11 cellular contexts compared by ENCODE assay signal in genomic region chr11:118263109-118263508, GRCh38. TPM values are rescaled to one million over a fixed set of nuclear protein-coding genes. Genes with fewer than 3 reads are reported as not detected.
A peak's percentile ranks its signal among the peaks of the same experiment; 100 is the strongest.
DNase-seq lines count a peak whose midpoint lies in the region; ATAC-seq and TF ChIP-seq lines count a peak whose summit lies in the region.
"Had no signal": no experiment of that assay in that cellular context is flagged by ENCODE, and none has a peak within 500 bp of the region (broad histone marks: within the 10 kb centered on the region; RNA-seq: fewer than 3 reads in every experiment).

No MANE protein-coding gene starts in this region.

- H3K4me1 Mint-ChIP-seq in activated naive CD4-positive, alpha-beta T cell treated with anti-CD3 and anti-CD28 coated beads, Interleukin-2, amount 50 U/mL, for 24 hours = peaks cover 49% of the 10 kb centered on the region
- peaks cover 56% of the 10 kb centered on the region for H3K4me1 Mint-ChIP-seq in activated naive CD8-positive, alpha-beta T cell treated with anti-CD3 and anti-CD28 coated beads, Interleukin-2, amount 10 ng/mL, durations not matched to agents 7 days and 5 days

- no peak for TF ChIP-seq CTCF in lower lobe of right lung (IDR thresholded peaks at IDR 0.05)
- TF ChIP-seq CTCF in upper lobe of left lung (IDR thresholded peaks at IDR 0.05) = no peak

- peak overlapping the region; percentile 95 for H3K4me3 Mint-ChIP-seq in activated naive CD4-positive, alpha-beta T cell treated with anti-CD3 and anti-CD28 coated beads, Interleukin-2, amount 50 U/mL, for 24 hours
- peak overlapping the region; percentile 90 for H3K4me3 Mint-ChIP-seq in activated naive CD8-positive, alpha-beta T cell treated with anti-CD3 and anti-CD28 coated beads, Interleukin-2, amount 10 ng/mL, durations not matched to agents 7 days and 5 days

- TF ChIP-seq EP300 in upper lobe of left lung (IDR thresholded peaks at IDR 0.05) = no peak

- H3K4me3 ChIP-seq in lower lobe of right lung (peak overlapping the region; percentile 54), upper lobe of left lung (peak overlapping the region in 3 of 4 donors; percentile 42 to 53 (median 43))
- H3K4me3 ChIP-seq: cardiac muscle cell had no signal

- H3K4me1 ChIP-seq in lower lobe of right lung = peaks cover 35% of the 10 kb centered on the region
- peaks cover 6 to 37% (median 18%) of the 10 kb centered on the region in 4 donors for H3K4me1 ChIP-seq in upper lobe of left lung

- 17 to 44% methylated on average over 4 of the region's 4 CpGs for WGBS in upper lobe of left lung, 2 donors

- H3K36me3 ChIP-seq in lower lobe of right lung (peaks cover 19% of the 10 kb centered on the region), upper lobe of left lung (peaks cover 0 to 19% (median 2%) of the 10 kb centered on the region in 4 donors)
- H3K36me3 ChIP-seq: cardiac muscle cell had no signal

- H3K36me3 Mint-ChIP-seq in activated naive CD4-positive, alpha-beta T cell treated with anti-CD3 and anti-CD28 coated beads, Interleukin-2, amount 50 U/mL, for 24 hours = peaks cover 16% of the 10 kb centered on the region
- H3K36me3 Mint-ChIP-seq in activated naive CD8-positive, alpha-beta T cell treated with anti-CD3 and anti-CD28 coated beads, Interleukin-2, amount 10 ng/mL, durations not matched to agents 7 days and 5 days = peaks cover 35% of the 10 kb centered on the region

- DNase-seq in activated naive CD4-positive, alpha-beta T cell treated with anti-CD3 and anti-CD28 coated beads, Interleukin-2, amount 50 U/mL, for 16 hours = no peak
- DNase-seq in activated naive CD8-positive, alpha-beta T cell treated with anti-CD3 and anti-CD28 coated beads, Interleukin-2, amount 10 ng/mL, durations not matched to agents 7 days and 5 days = no peak
- no peak for DNase-seq in lower lobe of right lung
- DNase-seq in upper lobe of left lung = no peak
- no peak for DNase-seq in iPS-NIHi7 (ENCODE audit: extremely low spot score)
- DNase-seq: NCI-H187, testis had no signal

- no peaks in the 10 kb centered on the region for H3K9me3 Mint-ChIP-seq in activated naive CD4-positive, alpha-beta T cell treated with anti-CD3 and anti-CD28 coated beads, Interleukin-2, amount 50 U/mL, for 24 hours
- no peaks in the 10 kb centered on the region for H3K9me3 Mint-ChIP-seq in activated naive CD8-positive, alpha-beta T cell treated with anti-CD3 and anti-CD28 coated beads, Interleukin-2, amount 10 ng/mL, durations not matched to agents 7 days and 5 days

- no peak for TF ChIP-seq POLR2A in upper lobe of left lung (IDR thresholded peaks at IDR 0.05)

- no peak for ATAC-seq in activated naive CD8-positive, alpha-beta T cell treated with anti-CD3 and anti-CD28 coated beads, Interleukin-2, amount 10 ng/mL, durations not matched to agents 7 days and 5 days (ENCODE audit: low read depth)
- ATAC-seq in lower lobe of right lung = peak in 1 of 2 donors; percentile 38
- ATAC-seq in upper lobe of left lung (ENCODE audit: low FRiP score in 2 of 2) = no peak
- no peak for ATAC-seq in GM19452 (IDR thresholded peaks at IDR 0.05; ENCODE audit: unreplicated experiment)
- ATAC-seq in GM21737 (IDR thresholded peaks at IDR 0.05; ENCODE audit: unreplicated experiment) = no peak

- H3K27me3 Mint-ChIP-seq in activated naive CD4-positive, alpha-beta T cell treated with anti-CD3 and anti-CD28 coated beads, Interleukin-2, amount 50 U/mL, for 24 hours = no peaks in the 10 kb centered on the region
- no peaks in the 10 kb centered on the region for H3K27me3 Mint-ChIP-seq in activated naive CD8-positive, alpha-beta T cell treated with anti-CD3 and anti-CD28 coated beads, Interleukin-2, amount 10 ng/mL, durations not matched to agents 7 days and 5 days

- H3K27me3 ChIP-seq in lower lobe of right lung (ENCODE audit: low read depth) = no peaks in the 10 kb centered on the region
- H3K27me3 ChIP-seq in upper lobe of left lung = no peaks in the 10 kb centered on the region
- H3K27me3 ChIP-seq: testis had no signal

- intact Hi-C loops in lower lobe of right lung (cut with DNase I) = no loop called here

- H3K9me3 ChIP-seq in lower lobe of right lung = no peaks in the 10 kb centered on the region
- H3K9me3 ChIP-seq in upper lobe of left lung = no peaks in the 10 kb centered on the region
- H3K9me3 ChIP-seq: testis had no signal

- no peak overlapping the region for H3K27ac Mint-ChIP-seq in activated naive CD4-positive, alpha-beta T cell treated with anti-CD3 and anti-CD28 coated beads, Interleukin-2, amount 50 U/mL, for 24 hours
- H3K27ac Mint-ChIP-seq in activated naive CD8-positive, alpha-beta T cell treated with anti-CD3 and anti-CD28 coated beads, Interleukin-2, amount 10 ng/mL, durations not matched to agents 7 days and 5 days = peak overlapping the region; percentile 57

- POLR2A ChIA-PET in activated naive CD8-positive, alpha-beta T cell treated with anti-CD3 and anti-CD28 coated beads, Interleukin-2, amount 10 ng/mL, durations not matched to agents 7 days and 5 days (lab: Charles Lee) = interaction anchor here (0.5 to 1.9 kb wide), 7 partner anchors 18 to 822 kb away, joined by 3 to 6 read pairs (median 4); partner anchors contain the start of genes CD3E and UBE4A

- peak overlapping the region; percentile 72 for H3K27ac ChIP-seq in lower lobe of right lung
- peak overlapping the region; percentile 72 to 83 (median 77) for H3K27ac ChIP-seq in upper lobe of left lung
- H3K27ac ChIP-seq: cardiac muscle cell, testis had no signal

RNA-seq across cellular contexts. Expression of gene MPZL2, which starts 1.0 kb away (rescaled TPM):
- 1 to 10 TPM; 8.2 to 9.2 TPM for total RNA-seq in activated naive CD8-positive, alpha-beta T cell treated with anti-CD3 and anti-CD28 coated beads, Interleukin-2, amount 10 ng/mL, durations not matched to agents 7 days and 5 days
- total RNA-seq in lower lobe of right lung (85.3 TPM), upper lobe of left lung (100 to 1,000 TPM in 3 of 6 donors, 10 to 100 TPM in 3; 51.6 to 146 (median 110) TPM)
- total RNA-seq: cardiac muscle cell had no signal

RNA-seq across cellular contexts. Expression of gene MPZL3, which starts 10.9 kb away (rescaled TPM):
- 10 to 100 TPM; 24.5 to 29.8 TPM for total RNA-seq in activated naive CD8-positive, alpha-beta T cell treated with anti-CD3 and anti-CD28 coated beads, Interleukin-2, amount 10 ng/mL, durations not matched to agents 7 days and 5 days
- total RNA-seq in lower lobe of right lung (12.8 TPM), upper lobe of left lung (10 to 100 TPM in 4 of 6 donors, 1 to 10 TPM in 2; 2.3 to 27.7 (median 10.4) TPM)

RNA-seq across cellular contexts. Expression of gene JAML, which starts 38.3 kb away (rescaled TPM):
- 100 to 1,000 TPM; 181 to 189 TPM for total RNA-seq in activated naive CD8-positive, alpha-beta T cell treated with anti-CD3 and anti-CD28 coated beads, Interleukin-2, amount 10 ng/mL, durations not matched to agents 7 days and 5 days
- total RNA-seq in lower lobe of right lung = 163 TPM
- 100 to 1,000 TPM in 2 of 6 donors, 10 to 100 TPM in 4; 33.0 to 105 (median 49.5) TPM for total RNA-seq in upper lobe of left lung
- total RNA-seq: cardiac muscle cell had no signal

RNA-seq across cellular contexts. Expression of gene CD3E, which starts 41.4 kb away (rescaled TPM):
- total RNA-seq in activated naive CD8-positive, alpha-beta T cell treated with anti-CD3 and anti-CD28 coated beads, Interleukin-2, amount 10 ng/mL, durations not matched to agents 7 days and 5 days = 100 to 1,000 TPM; 607 to 630 TPM
- total RNA-seq in lower lobe of right lung = 9.9 TPM
- total RNA-seq in upper lobe of left lung = 10 to 100 TPM in 2 of 6 donors, 1 to 10 TPM in 4; 3.9 to 13.6 (median 9.1) TPM
- total RNA-seq: cardiac muscle cell had no signal
